Comparison of ENCODE assay signal across 29 cellular contexts in the genomic region with DNA sequence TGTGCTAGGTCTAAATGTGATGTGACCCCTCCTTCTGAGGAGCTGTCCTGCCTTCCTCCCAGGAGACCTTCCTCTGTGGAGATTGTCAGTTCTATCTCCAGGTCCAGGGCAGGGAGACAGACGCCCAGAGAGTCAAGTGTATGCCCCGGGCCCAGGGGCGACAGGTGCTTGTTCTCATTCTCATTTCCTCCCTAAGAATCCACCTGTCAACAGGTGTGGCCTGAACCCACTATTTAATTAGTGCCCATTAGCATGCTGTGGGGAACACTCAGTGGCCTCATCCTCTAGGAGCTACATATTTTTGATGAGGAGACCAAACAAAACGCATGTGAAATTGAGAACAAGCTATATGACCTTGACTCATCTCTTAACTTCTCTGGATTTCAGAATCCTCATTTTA. TPM values are rescaled to one million over a fixed set of nuclear protein-coding genes. Genes with fewer than 3 reads are reported as not detected.
"Had no signal": no experiment of that assay in that cellular context is flagged by ENCODE, and none has a peak within 500 bp of the region (broad histone marks: within the 10 kb centered on the region; RNA-seq: fewer than 3 reads in every experiment).

No MANE protein-coding gene starts in this region.

- H3K27ac ChIP-seq: neural progenitor cell, ovary, parathyroid adenoma, psoas muscle, right lobe of liver, sigmoid colon, stomach, thoracic aorta, thyroid gland, tibial nerve, vagina had no signal

- ATAC-seq: natural killer cell; psoas muscle; right cardiac atrium; right lobe of liver; stimulated activated effector memory CD8-positive, alpha-beta T cell treated with anti-CD3 and anti-CD28 coated beads, Interleukin-12 subunit alpha, Interleukin-12 subunit beta, amount 100 ng/mL, for 72 hours; stimulated activated naive B cell treated with anti-CD40 and anti-IgM and Interleukin-4, amounts not matched to agents 10 μg/mL and 1 μg/mL and 100 μg/mL, for 72 hours had no signal

- H3K9me3 ChIP-seq: ovary, psoas muscle, right lobe of liver, sigmoid colon, stomach, thoracic aorta, thyroid gland, tibial nerve, upper lobe of left lung, vagina had no signal

- H3K4me3 ChIP-seq: neural progenitor cell, ovary, psoas muscle, right lobe of liver, sigmoid colon, stomach, thoracic aorta, thyroid gland, tibial nerve, upper lobe of left lung, vagina had no signal

- H3K4me2 ChIP-seq: neural progenitor cell had no signal

- H3K36me3 Mint-ChIP-seq: natural killer cell; stimulated activated effector memory CD8-positive, alpha-beta T cell treated with anti-CD3 and anti-CD28 coated beads, Interleukin-12 subunit alpha, Interleukin-12 subunit beta, amount 100 ng/mL, for 72 hours; stimulated activated naive B cell treated with anti-CD40 and anti-IgM and Interleukin-4, amounts not matched to agents 10 μg/mL and 1 μg/mL and 100 μg/mL, for 72 hours had no signal

- DNase-seq: natural killer cell; occipital lobe; ovary; psoas muscle; right cardiac atrium; right lobe of liver; small intestine; stimulated activated CD4-positive, alpha-beta T cell treated with anti-CD3 and anti-CD28 coated beads, Interleukin-15, amount 100 ng/mL, for 24 hours; stimulated activated CD4-positive, alpha-beta T cell treated with anti-CD3 and anti-CD28 coated beads, Interleukin-2, amount 100 ng/mL, for 24 hours; stimulated activated CD4-positive, alpha-beta T cell treated with anti-CD3 and anti-CD28 coated beads, Interleukin-2, amount 100 ng/mL, for 48 hours; stimulated activated CD4-positive, alpha-beta T cell treated with anti-CD3 and anti-CD28 coated beads, Interleukin-4, amount 100 ng/mL, for 24 hours; stimulated activated naive B cell treated with anti-CD40 and anti-IgM and Interleukin-4, amounts not matched to agents 10 μg/mL and 1 μg/mL and 100 μg/mL, for 72 hours; stimulated activated naive CD4-positive, alpha-beta T cell treated with Interleukin-2 at 50 U/mL for 16 hours; stomach; thyroid gland; trophoblast cell; upper lobe of left lung had no signal

- H3K9ac ChIP-seq: neural progenitor cell, parathyroid adenoma had no signal

- H3K4me1 Mint-ChIP-seq: stimulated activated effector memory CD8-positive, alpha-beta T cell treated with anti-CD3 and anti-CD28 coated beads, Interleukin-12 subunit alpha, Interleukin-12 subunit beta, amount 100 ng/mL, for 72 hours had no signal

- H3K27me3 ChIP-seq: neural progenitor cell, ovary, right lobe of liver, sigmoid colon, thyroid gland, tibial nerve, upper lobe of left lung, vagina had no signal

- H3K36me3 ChIP-seq: neural progenitor cell, ovary, right lobe of liver, sigmoid colon, stomach, thoracic aorta, thyroid gland, tibial nerve, upper lobe of left lung, vagina had no signal

- H3K27ac Mint-ChIP-seq: natural killer cell; neural progenitor cell; progenitor cell of endocrine pancreas; stimulated activated effector memory CD8-positive, alpha-beta T cell treated with anti-CD3 and anti-CD28 coated beads, Interleukin-12 subunit alpha, Interleukin-12 subunit beta, amount 100 ng/mL, for 72 hours; stimulated activated naive B cell treated with anti-CD40 and anti-IgM and Interleukin-4, amounts not matched to agents 10 μg/mL and 1 μg/mL and 100 μg/mL, for 72 hours; stimulated activated naive CD8-positive, alpha-beta T cell treated with anti-CD3 and anti-CD28 coated beads, Interleukin-15, Interleukin-2, amounts not matched to agents 100 ng/mL and 50 ng/mL, for 24 hours had no signal

- H3K9me3 Mint-ChIP-seq: natural killer cell; nephron; neural progenitor cell; stimulated activated effector memory CD8-positive, alpha-beta T cell treated with anti-CD3 and anti-CD28 coated beads, Interleukin-12 subunit alpha, Interleukin-12 subunit beta, amount 100 ng/mL, for 72 hours; stimulated activated naive B cell treated with anti-CD40 and anti-IgM and Interleukin-4, amounts not matched to agents 10 μg/mL and 1 μg/mL and 100 μg/mL, for 72 hours; stimulated activated naive CD8-positive, alpha-beta T cell treated with anti-CD3 and anti-CD28 coated beads, Interleukin-15, Interleukin-2, amounts not matched to agents 100 ng/mL and 50 ng/mL, for 24 hours had no signal

- FAIRE-seq: small intestine, urothelium cell line had no signal

- H3K27me3 Mint-ChIP-seq: progenitor cell of endocrine pancreas had no signal

- H3K4me3 Mint-ChIP-seq: natural killer cell; nephron; neural progenitor cell; stimulated activated effector memory CD8-positive, alpha-beta T cell treated with anti-CD3 and anti-CD28 coated beads, Interleukin-12 subunit alpha, Interleukin-12 subunit beta, amount 100 ng/mL, for 72 hours; stimulated activated naive B cell treated with anti-CD40 and anti-IgM and Interleukin-4, amounts not matched to agents 10 μg/mL and 1 μg/mL and 100 μg/mL, for 72 hours; stimulated activated naive CD8-positive, alpha-beta T cell treated with anti-CD3 and anti-CD28 coated beads, Interleukin-15, Interleukin-2, amounts not matched to agents 100 ng/mL and 50 ng/mL, for 24 hours had no signal

- H3K4me1 ChIP-seq: right lobe of liver, upper lobe of left lung had no signal

RNA-seq across cellular contexts. Expression of a gene that starts 9.5 kb away (rescaled TPM):
- total RNA-seq: natural killer cell, renal cortical epithelial cell had no signal
